1 cellular context compared by ENCODE assay signal in genomic region chr22:22425783-22426624, GRCh38.
TF ChIP-seq lines count a peak whose summit lies in the region.

No MANE protein-coding gene starts in this region.

TF ChIP-seq in HepG2, 621 proteins besides CTCF, POLR2A, EP300 and RAD21 (continued from another document and continues in another):
- TF ChIP-seq ZNF503 (CRISPR knock-in tag; IDR thresholded peaks at IDR 0.05) (no peak), CENPT (CRISPR knock-in tag; IDR thresholded peaks at IDR 0.05; ENCODE audit: low read depth) (no peak), ZNF619 (CRISPR knock-in tag; IDR thresholded peaks at IDR 0.05) (0 out of 2 replicates have a peak, but pooled peaks have one; percentile 31), SMAD3 (CRISPR knock-in tag; IDR thresholded peaks at IDR 0.05) (no peak), ZSCAN21 (CRISPR knock-in tag; IDR thresholded peaks at IDR 0.05; ENCODE audit: borderline replicate concordance) (no peak), MED8 (CRISPR knock-in tag; IDR thresholded peaks at IDR 0.05; ENCODE audit: insufficient replicate concordance) (no peak), ZNF180 (CRISPR knock-in tag; IDR thresholded peaks at IDR 0.05; ENCODE audit: borderline replicate concordance, low read depth) (no peak), ZNF747 (CRISPR knock-in tag; IDR thresholded peaks at IDR 0.05; ENCODE audit: borderline replicate concordance) (no peak; the same call in 1 of the 2 replicates), JUN (CRISPR knock-in tag; IDR thresholded peaks at IDR 0.05) (no peak), REXO4 (CRISPR knock-in tag; IDR thresholded peaks at IDR 0.05; ENCODE audit: borderline replicate concordance) (no peak), TCF7 (IDR thresholded peaks at IDR 0.05; ENCODE audit: low read depth) (no peak), ZNF207 (IDR thresholded peaks at IDR 0.05; ENCODE audit: borderline replicate concordance) (no peak), PRMT3 (CRISPR knock-in tag; IDR thresholded peaks at IDR 0.05; ENCODE audit: borderline replicate concordance, low read depth) (no peak), CBX1 (IDR thresholded peaks at IDR 0.05; ENCODE audit: low read depth) (no peak), ZNF446 (CRISPR knock-in tag; IDR thresholded peaks at IDR 0.05) (no peak), SKIL (CRISPR knock-in tag; IDR thresholded peaks at IDR 0.05; ENCODE audit: borderline replicate concordance) (no peak), ZNF790 (CRISPR knock-in tag; IDR thresholded peaks at IDR 0.05; ENCODE audit: borderline replicate concordance) (no peak), ZXDC (CRISPR knock-in tag; IDR thresholded peaks at IDR 0.05) (no peak), FOXA1 (IDR thresholded peaks at IDR 0.05) (no peak), FOXA1 (CRISPR knock-in tag; IDR thresholded peaks at IDR 0.05) (peak; percentile 63; the same call in 1 of the 2 replicates), ZNF34 (CRISPR knock-in tag; IDR thresholded peaks at IDR 0.05; ENCODE audit: borderline replicate concordance) (no peak), RFXAP (CRISPR knock-in tag; IDR thresholded peaks at IDR 0.05; ENCODE audit: borderline replicate concordance) (peak; percentile 98), ZNF281 (CRISPR knock-in tag; IDR thresholded peaks at IDR 0.05; ENCODE audit: borderline replicate concordance) (no peak), ZNF256 (CRISPR knock-in tag; conservative IDR thresholded peaks at IDR 0.05) (no peak), MTERF4 (CRISPR knock-in tag; IDR thresholded peaks at IDR 0.05) (0 out of 2 replicates have a peak, but pooled peaks have one; percentile 48), TEF (CRISPR knock-in tag; IDR thresholded peaks at IDR 0.05) (no peak), FOXP1 (IDR thresholded peaks at IDR 0.05) (no peak; the same call in 1 of the 2 replicates), FOXP1 (CRISPR knock-in tag; IDR thresholded peaks at IDR 0.05) (peak; percentile 85), ZNF382 (CRISPR knock-in tag; IDR thresholded peaks at IDR 0.05; ENCODE audit: borderline replicate concordance) (no peak), DBP (CRISPR knock-in tag; IDR thresholded peaks at IDR 0.05; ENCODE audit: not compliant biosample characterization) (no peak), ZNF367 (CRISPR knock-in tag; IDR thresholded peaks at IDR 0.05; ENCODE audit: borderline replicate concordance) (no peak), HINFP (CRISPR knock-in tag; IDR thresholded peaks at IDR 0.05; ENCODE audit: low read depth) (0 out of 2 replicates have a peak, but pooled peaks have one; percentile 62), NCOA1 (CRISPR knock-in tag; IDR thresholded peaks at IDR 0.05) (no peak), BHLHE40 (IDR thresholded peaks at IDR 0.05; ENCODE audit: low read length) (no peak), ZNF639 (CRISPR knock-in tag; conservative IDR thresholded peaks at IDR 0.05) (no peak), ZNF709 (CRISPR knock-in tag; IDR thresholded peaks at IDR 0.05) (no peak), MAF1 (CRISPR knock-in tag; IDR thresholded peaks at IDR 0.05; ENCODE audit: borderline replicate concordance) (no peak), MIER3 (CRISPR knock-in tag; IDR thresholded peaks at IDR 0.05; ENCODE audit: borderline replicate concordance) (no peak), ZNF263 (CRISPR knock-in tag; IDR thresholded peaks at IDR 0.05) (peak; percentile 62; the same call in 1 of the 2 replicates), PPARG (CRISPR knock-in tag; conservative IDR thresholded peaks at IDR 0.05) (no peak; the same call in 1 of the 2 replicates), ARNT2 (CRISPR knock-in tag; IDR thresholded peaks at IDR 0.05; ENCODE audit: low read depth) (no peak), NFE2L2 (IDR thresholded peaks at IDR 0.05; ENCODE audit: low read length) (no peak), KDM5B (CRISPR knock-in tag; IDR thresholded peaks at IDR 0.05; ENCODE audit: borderline replicate concordance) (peak; percentile 45; the same call in 1 of the 2 replicates), ZBED4 (CRISPR knock-in tag; IDR thresholded peaks at IDR 0.05; ENCODE audit: borderline replicate concordance) (peak; percentile 81; the same call in 1 of the 2 replicates)
